ENCODE assay signal across 1 cellular context in genomic region chr20:13336308-13337089, GRCh38.
TF ChIP-seq lines count a peak whose summit lies in the region.

No MANE protein-coding gene starts in this region.

TF ChIP-seq in IMR-90, 13 proteins besides CTCF, POLR2A, EP300 and RAD21 (continued from another document):
- TF ChIP-seq RFX5 (IDR thresholded peaks at IDR 0.05; ENCODE audit: low read depth, low read length) (no peak), RCOR1 (IDR thresholded peaks at IDR 0.05; ENCODE audit: insufficient replicate concordance, low read length) (no peak), SMC3 (IDR thresholded peaks at IDR 0.05; ENCODE audit: low read depth, low read length) (no peak)
TF ChIP-seq in IMR-90: peak in this region for 0.
